12 cellular contexts compared by ENCODE assay signal in genomic region chr22:36702832-36703210, GRCh38. TPM values are rescaled to one million over a fixed set of nuclear protein-coding genes. Genes with fewer than 3 reads are reported as not detected.
DNase-seq lines count a peak whose midpoint lies in the region; ATAC-seq and TF ChIP-seq lines count a peak whose summit lies in the region.
"Had no signal": no experiment of that assay in that cellular context is flagged by ENCODE, and none has a peak within 500 bp of the region (broad histone marks: within the 10 kb centered on the region; RNA-seq: fewer than 3 reads in every experiment).

No MANE protein-coding gene starts in this region.

- H3K4me3 Mint-ChIP-seq in progenitor cell of endocrine pancreas (ENCODE audit: low read depth): peak overlapping the region; percentile 62
- no peak overlapping the region for H3K4me3 Mint-ChIP-seq in T-helper 2 cell treated with Interferon-gamma antibody and Interleukin-4, amounts not matched to agents 5 μg/mL and 100 μg/mL, for 36 hours

- peak; percentile 45 for DNase-seq in NCI-H82 (lab: John Stamatoyannopoulos, UW)
- DNase-seq in NCI-H82 treated with DMSO at 0.1 percent for 48 hours (lab: John Stamatoyannopoulos, UW; ENCODE audit: unreplicated experiment): no peak
- peak; percentile 10 for DNase-seq in NCI-H345 (lab: John Stamatoyannopoulos, UW)
- no peak for DNase-seq in hepatocyte (ENCODE audit: low spot score)
- DNase-seq in progenitor cell of endocrine pancreas (ENCODE audit: low spot score, unreplicated experiment): no peak
- no peak for DNase-seq in lower lobe of right lung
- DNase-seq in T-helper 2 cell treated with Interferon-gamma antibody and Interleukin-4, amounts not matched to agents 5 μg/mL and 100 μg/mL, for 36 hours (ENCODE audit: low spot score): no peak
- DNase-seq: activated CD4-positive, alpha-beta T cell treated with anti-CD3 and anti-CD28 coated beads for 1 hour had no signal

- peaks cover 85% of the 10 kb centered on the region for H3K27me3 ChIP-seq in hepatocyte
- H3K27me3 ChIP-seq in lower lobe of right lung (ENCODE audit: low read depth): peaks cover 69% of the 10 kb centered on the region

- peak overlapping the region; percentile 86 for H3K4me2 ChIP-seq in hepatocyte

- H4K20me1 ChIP-seq in hepatocyte (ENCODE audit: insufficient read depth, poor library complexity, severe bottlenecking): no peaks in the 10 kb centered on the region

- no peaks in the 10 kb centered on the region for H3K9me2 ChIP-seq in hepatocyte (replicated peaks; ENCODE audit: insufficient read depth)

- no peaks in the 10 kb centered on the region for H3K9me3 Mint-ChIP-seq in progenitor cell of endocrine pancreas (ENCODE audit: low read depth)
- H3K9me3 Mint-ChIP-seq in T-helper 2 cell treated with Interferon-gamma antibody and Interleukin-4, amounts not matched to agents 5 μg/mL and 100 μg/mL, for 36 hours: no peaks in the 10 kb centered on the region

- no peak for TF ChIP-seq CTCF in hepatocyte (IDR thresholded peaks at IDR 0.05; ENCODE audit: poor library complexity)
- TF ChIP-seq CTCF in progenitor cell of endocrine pancreas (IDR thresholded peaks at IDR 0.05; ENCODE audit: unreplicated experiment): no peak
- TF ChIP-seq CTCF in lower lobe of right lung (IDR thresholded peaks at IDR 0.05): no peak

- H2AFZ ChIP-seq in hepatocyte: no peak overlapping the region

- ATAC-seq in lower lobe of right lung (no peak), HG03469 (IDR thresholded peaks at IDR 0.05; ENCODE audit: unreplicated experiment) (no peak)

- no peaks in the 10 kb centered on the region for H3K79me2 ChIP-seq in hepatocyte

- peaks cover 88% of the 10 kb centered on the region for H3K27me3 Mint-ChIP-seq in progenitor cell of endocrine pancreas
- H3K27me3 Mint-ChIP-seq in T-helper 2 cell treated with Interferon-gamma antibody and Interleukin-4, amounts not matched to agents 5 μg/mL and 100 μg/mL, for 36 hours (ENCODE audit: low read depth): peaks cover 51% of the 10 kb centered on the region

- no peaks in the 10 kb centered on the region for H3K4me1 Mint-ChIP-seq in progenitor cell of endocrine pancreas (ENCODE audit: low read depth)
- H3K4me1 Mint-ChIP-seq in T-helper 2 cell treated with Interferon-gamma antibody and Interleukin-4, amounts not matched to agents 5 μg/mL and 100 μg/mL, for 36 hours (ENCODE audit: low read depth): peaks cover 4% of the 10 kb centered on the region

- H3K36me3 ChIP-seq in hepatocyte (replicated peaks; ENCODE audit: insufficient read depth, low read depth) (no peaks in the 10 kb centered on the region), lower lobe of right lung (no peaks in the 10 kb centered on the region)
- H3K36me3 ChIP-seq: esophagus muscularis mucosa had no signal

- no peak overlapping the region for H3K27ac Mint-ChIP-seq in progenitor cell of endocrine pancreas
- no peak overlapping the region for H3K27ac Mint-ChIP-seq in T-helper 2 cell treated with Interferon-gamma antibody and Interleukin-4, amounts not matched to agents 5 μg/mL and 100 μg/mL, for 36 hours
- H3K27ac Mint-ChIP-seq: T-cell had no signal

- intact Hi-C loops in lower lobe of right lung (cut with DNase I): no loop called here

- H3K27ac ChIP-seq in hepatocyte (no peak overlapping the region), lower lobe of right lung (no peak overlapping the region)
- H3K27ac ChIP-seq: esophagus muscularis mucosa had no signal

- H3K9me3 ChIP-seq in hepatocyte (ENCODE audit: low read depth) (no peaks in the 10 kb centered on the region), lower lobe of right lung (no peaks in the 10 kb centered on the region)
- H3K9me3 ChIP-seq: esophagus muscularis mucosa had no signal

- no peak overlapping the region for H3K4me3 ChIP-seq in hepatocyte
- H3K4me3 ChIP-seq in lower lobe of right lung: no peak overlapping the region

- 6% methylated on average over 13 of the region's 13 CpGs for WGBS in hepatocyte (ENCODE audit: low lambda C conversion rate, missing lambda C conversion rate)

- no peaks in the 10 kb centered on the region for H3K36me3 Mint-ChIP-seq in progenitor cell of endocrine pancreas (ENCODE audit: insufficient read depth)
- no peaks in the 10 kb centered on the region for H3K36me3 Mint-ChIP-seq in T-helper 2 cell treated with Interferon-gamma antibody and Interleukin-4, amounts not matched to agents 5 μg/mL and 100 μg/mL, for 36 hours (ENCODE audit: low read depth)
- H3K36me3 Mint-ChIP-seq: T-cell had no signal

- H3K4me1 ChIP-seq in hepatocyte (ENCODE audit: insufficient read depth) (peaks cover 4% of the 10 kb centered on the region), lower lobe of right lung (peaks cover 3% of the 10 kb centered on the region)

RNA-seq across cellular contexts. Expression of gene CACNG2, which starts 0.7 kb away (rescaled TPM):
- total RNA-seq in hepatocyte (not detected in 2 replicates), progenitor cell of endocrine pancreas (not detected in 2 replicates), lower lobe of right lung (not detected)
- not detected in 2 replicates for polyA plus RNA-seq in hepatocyte
- total RNA-seq: esophagus muscularis mucosa, mammary epithelial cell, T-cell had no signal
- polyA plus RNA-seq: mammary epithelial cell had no signal

Comparison
In these comparisons a context has a peak if more than half of its experiments do, and no peak if none do; other contexts are left out.
1. DNase-seq: peak in NCI-H82 (single experiment) and NCI-H345 (single experiment); none in NCI-H82 treated with DMSO at 0.1 percent for 48 hours (single experiment), hepatocyte (single experiment), progenitor cell of endocrine pancreas (single experiment), lower lobe of right lung (single experiment) and T-helper 2 cell treated with Interferon-gamma antibody and Interleukin-4, amounts not matched to agents 5 μg/mL and 100 μg/mL, for 36 hours (single experiment).